ENCODE assay signal across 1 cellular context in the genomic region with DNA sequence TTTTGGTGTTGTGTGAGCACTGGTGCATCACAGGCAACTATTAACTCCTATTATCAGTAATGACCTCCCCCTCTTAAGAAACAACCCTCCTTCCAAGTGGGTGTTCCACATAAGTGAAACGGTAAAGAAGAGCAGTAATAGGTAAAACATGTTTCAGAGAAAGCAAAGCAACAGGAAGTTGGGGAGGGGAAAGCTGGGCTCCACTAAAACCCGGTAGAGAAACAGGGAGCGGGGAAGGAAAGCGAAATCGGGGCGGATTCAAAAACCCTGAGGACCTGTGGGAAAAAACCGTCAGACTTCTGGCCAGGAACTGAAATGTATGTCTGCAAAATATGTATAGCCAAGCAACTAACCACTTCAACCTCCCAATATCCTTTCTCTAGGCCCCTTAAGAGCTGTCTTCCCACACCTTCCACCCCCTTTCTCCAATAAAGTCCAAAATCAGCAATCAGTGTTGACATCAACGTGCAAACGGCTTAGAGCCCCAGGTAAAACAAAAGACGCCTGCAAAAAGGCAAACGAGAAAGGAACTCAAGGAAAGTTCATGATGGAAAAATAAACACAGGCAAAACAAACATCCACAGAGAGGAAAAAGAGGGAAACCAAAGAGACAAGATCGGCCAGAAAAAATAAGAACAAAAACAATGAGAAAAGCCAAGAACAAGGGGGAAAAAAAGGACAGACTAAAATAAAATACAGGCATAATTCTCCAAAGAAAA.
TF ChIP-seq lines count a peak whose summit lies in the region.

No MANE protein-coding gene starts in this region.

TF ChIP-seq in HepG2, 621 proteins besides CTCF, POLR2A, EP300 and RAD21 (continued from another document):
- TF ChIP-seq, protein P1, sequence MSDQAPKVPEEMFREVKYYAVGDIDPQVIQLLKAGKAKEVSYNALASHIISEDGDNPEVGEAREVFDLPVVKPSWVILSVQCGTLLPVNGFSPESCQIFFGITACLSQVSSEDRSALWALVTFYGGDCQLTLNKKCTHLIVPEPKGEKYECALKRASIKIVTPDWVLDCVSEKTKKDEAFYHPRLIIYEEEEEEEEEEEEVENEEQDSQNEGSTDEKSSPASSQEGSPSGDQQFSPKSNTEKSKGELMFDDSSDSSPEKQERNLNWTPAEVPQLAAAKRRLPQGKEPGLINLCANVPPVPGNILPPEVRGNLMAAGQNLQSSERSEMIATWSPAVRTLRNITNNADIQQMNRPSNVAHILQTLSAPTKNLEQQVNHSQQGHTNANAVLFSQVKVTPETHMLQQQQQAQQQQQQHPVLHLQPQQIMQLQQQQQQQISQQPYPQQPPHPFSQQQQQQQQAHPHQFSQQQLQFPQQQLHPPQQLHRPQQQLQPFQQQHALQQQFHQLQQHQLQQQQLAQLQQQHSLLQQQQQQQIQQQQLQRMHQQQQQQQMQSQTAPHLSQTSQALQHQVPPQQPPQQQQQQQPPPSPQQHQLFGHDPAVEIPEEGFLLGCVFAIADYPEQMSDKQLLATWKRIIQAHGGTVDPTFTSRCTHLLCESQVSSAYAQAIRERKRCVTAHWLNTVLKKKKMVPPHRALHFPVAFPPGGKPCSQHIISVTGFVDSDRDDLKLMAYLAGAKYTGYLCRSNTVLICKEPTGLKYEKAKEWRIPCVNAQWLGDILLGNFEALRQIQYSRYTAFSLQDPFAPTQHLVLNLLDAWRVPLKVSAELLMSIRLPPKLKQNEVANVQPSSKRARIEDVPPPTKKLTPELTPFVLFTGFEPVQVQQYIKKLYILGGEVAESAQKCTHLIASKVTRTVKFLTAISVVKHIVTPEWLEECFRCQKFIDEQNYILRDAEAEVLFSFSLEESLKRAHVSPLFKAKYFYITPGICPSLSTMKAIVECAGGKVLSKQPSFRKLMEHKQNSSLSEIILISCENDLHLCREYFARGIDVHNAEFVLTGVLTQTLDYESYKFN (CRISPR knock-in tag; conservative IDR thresholded peaks at IDR 0.05): peak; percentile 65; the same call in 1 of the 2 replicates
